ENCODE assay signal across 18 cellular contexts in genomic region chr1:219476116-219476515, GRCh38.
DNase-seq lines count a peak whose midpoint lies in the region; ATAC-seq and TF ChIP-seq lines count a peak whose summit lies in the region.
"Had no signal": no experiment of that assay in that cellular context is flagged by ENCODE, and none has a peak within 500 bp of the region (broad histone marks: within the 10 kb centered on the region; RNA-seq: fewer than 3 reads in every experiment).

No MANE protein-coding gene starts in this region.

- TF ChIP-seq CTCF in colonic mucosa (IDR thresholded peaks at IDR 0.05) (no peak), left lung (IDR thresholded peaks at IDR 0.05) (no peak)

- H3K9me3 ChIP-seq in colonic mucosa (no peaks in the 10 kb centered on the region), left lung (no peaks in the 10 kb centered on the region)
- H3K9me3 ChIP-seq: right atrium auricular region had no signal

- DNase-seq in colonic mucosa: no peak
- DNase-seq in SW480 (ENCODE audit: low spot score): no peak
- DNase-seq in left lung: no peak
- no peak for DNase-seq in NCI-H226
- DNase-seq: activated CD4-positive, alpha-beta T cell treated with anti-CD3 and anti-CD28 coated beads for 1 hour; endodermal cell; GDM1; H7; head of caudate nucleus; naive thymus-derived CD4-positive, alpha-beta T cell; NCI-H187 treated with DMSO at 0.1 percent for 48 hours had no signal

- intact Hi-C loops in colonic mucosa (cut with DNase I) (no loop called here), left lung (cut with DNase I) (no loop called here)

- H3K27ac ChIP-seq in colonic mucosa: no peak overlapping the region
- no peak overlapping the region for H3K27ac ChIP-seq in left lung
- H3K27ac ChIP-seq: C4-2B, right atrium auricular region had no signal

- H3K4me3 ChIP-seq in colonic mucosa: no peak overlapping the region
- no peak overlapping the region for H3K4me3 ChIP-seq in left lung
- H3K4me3 ChIP-seq: right atrium auricular region had no signal

- H3K4me1 ChIP-seq in colonic mucosa (no peaks in the 10 kb centered on the region), left lung (no peaks in the 10 kb centered on the region)
- H3K4me1 ChIP-seq: right atrium auricular region had no signal

- H3K36me3 ChIP-seq in colonic mucosa (no peaks in the 10 kb centered on the region), left lung (no peaks in the 10 kb centered on the region)
- H3K36me3 ChIP-seq: right atrium auricular region had no signal

- no peak overlapping the region for H3K9ac ChIP-seq in colonic mucosa (ENCODE audit: low read depth in 2 of 2, low read length in 2 of 2)

- ATAC-seq in GM18873 (IDR thresholded peaks at IDR 0.05; ENCODE audit: low FRiP score, unreplicated experiment): peak; percentile 92
- ATAC-seq in GM21526 (IDR thresholded peaks at IDR 0.05; ENCODE audit: low FRiP score, unreplicated experiment): peak; percentile 72
- peak; percentile 78 for ATAC-seq in HG03039 (IDR thresholded peaks at IDR 0.05; ENCODE audit: unreplicated experiment)
- ATAC-seq in HG03571 (IDR thresholded peaks at IDR 0.05; ENCODE audit: unreplicated experiment): peak; percentile 76
- ATAC-seq in left lung: no peak
- ATAC-seq: activated T-helper 17 cell treated with anti-CD3 and anti-CD28 coated beads, Interleukin-2, amount 50 U/mL, for 72 hours; naive thymus-derived CD4-positive, alpha-beta T cell had no signal

- no peaks in the 10 kb centered on the region for H3K27me3 ChIP-seq in colonic mucosa
- no peaks in the 10 kb centered on the region for H3K27me3 ChIP-seq in left lung
- H3K27me3 ChIP-seq: right atrium auricular region had no signal
